Comparison of ENCODE assay signal across 3 cellular contexts in the genomic region with DNA sequence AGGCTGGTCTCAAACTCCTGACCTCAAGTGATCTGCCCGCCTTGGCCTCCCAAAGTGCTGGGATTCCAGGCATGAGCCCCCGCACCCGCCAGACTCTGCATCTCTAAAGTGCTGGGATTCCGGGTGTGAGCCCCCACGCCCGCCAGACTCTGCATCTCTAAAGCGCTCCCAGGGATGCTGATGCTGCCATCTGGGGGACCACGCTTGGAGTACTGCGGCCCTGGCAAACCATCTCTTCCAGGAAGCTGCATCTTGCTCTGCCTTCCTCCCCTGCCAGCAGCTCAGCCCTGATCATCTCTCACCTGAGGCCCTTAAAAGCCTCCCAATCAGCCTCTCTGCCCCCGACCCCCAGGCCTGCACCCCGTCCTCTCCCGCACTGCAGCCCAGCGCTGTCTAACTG.
TF ChIP-seq lines count a peak whose summit lies in the region.

No MANE protein-coding gene starts in this region.

TF ChIP-seq in SK-N-SH, 30 proteins besides CTCF, POLR2A, EP300 and RAD21:
- TF ChIP-seq, protein P1, sequence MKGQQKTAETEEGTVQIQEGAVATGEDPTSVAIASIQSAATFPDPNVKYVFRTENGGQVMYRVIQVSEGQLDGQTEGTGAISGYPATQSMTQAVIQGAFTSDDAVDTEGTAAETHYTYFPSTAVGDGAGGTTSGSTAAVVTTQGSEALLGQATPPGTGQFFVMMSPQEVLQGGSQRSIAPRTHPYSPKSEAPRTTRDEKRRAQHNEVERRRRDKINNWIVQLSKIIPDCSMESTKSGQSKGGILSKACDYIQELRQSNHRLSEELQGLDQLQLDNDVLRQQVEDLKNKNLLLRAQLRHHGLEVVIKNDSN (IDR thresholded peaks at IDR 0.05; ENCODE audit: borderline replicate concordance, low read depth): no peak
- 0 out of 2 replicates have a peak, but pooled peaks have one; percentile 18 for TF ChIP-seq SMC3 (IDR thresholded peaks at IDR 0.05; ENCODE audit: low read depth, low read length)

TF ChIP-seq in SK-N-SH treated with all-trans-retinoic acid at 6 μM for 48 hours, 23 proteins besides CTCF, POLR2A, EP300 and RAD21 (continued from another document):
- TF ChIP-seq, protein P2, sequence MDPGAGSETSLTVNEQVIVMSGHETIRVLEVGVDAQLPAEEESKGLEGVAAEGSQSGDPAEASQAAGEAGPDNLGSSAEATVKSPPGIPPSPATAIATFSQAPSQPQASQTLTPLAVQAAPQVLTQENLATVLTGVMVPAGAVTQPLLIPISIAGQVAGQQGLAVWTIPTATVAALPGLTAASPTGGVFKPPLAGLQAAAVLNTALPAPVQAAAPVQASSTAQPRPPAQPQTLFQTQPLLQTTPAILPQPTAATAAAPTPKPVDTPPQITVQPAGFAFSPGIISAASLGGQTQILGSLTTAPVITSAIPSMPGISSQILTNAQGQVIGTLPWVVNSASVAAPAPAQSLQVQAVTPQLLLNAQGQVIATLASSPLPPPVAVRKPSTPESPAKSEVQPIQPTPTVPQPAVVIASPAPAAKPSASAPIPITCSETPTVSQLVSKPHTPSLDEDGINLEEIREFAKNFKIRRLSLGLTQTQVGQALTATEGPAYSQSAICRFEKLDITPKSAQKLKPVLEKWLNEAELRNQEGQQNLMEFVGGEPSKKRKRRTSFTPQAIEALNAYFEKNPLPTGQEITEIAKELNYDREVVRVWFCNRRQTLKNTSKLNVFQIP (CRISPR knock-in tag; IDR thresholded peaks at IDR 0.05; ENCODE audit: borderline replicate concordance, low read depth): no peak
- TF ChIP-seq ZNF70 (CRISPR knock-in tag; IDR thresholded peaks at IDR 0.05) (no peak), OSR1 (CRISPR knock-in tag; IDR thresholded peaks at IDR 0.05) (no peak), ZNF565 (CRISPR knock-in tag; conservative IDR thresholded peaks at IDR 0.05; ENCODE audit: low read depth) (no peak), TCF4 (CRISPR knock-in tag; IDR thresholded peaks at IDR 0.05; ENCODE audit: borderline replicate concordance) (no peak), ARNTL (CRISPR knock-in tag; IDR thresholded peaks at IDR 0.05; ENCODE audit: borderline replicate concordance, low read depth) (no peak), ZFP3 (CRISPR knock-in tag; IDR thresholded peaks at IDR 0.05) (no peak), BACH2 (CRISPR knock-in tag; IDR thresholded peaks at IDR 0.05; ENCODE audit: borderline replicate concordance) (no peak), ZC3H10 (CRISPR knock-in tag; IDR thresholded peaks at IDR 0.05) (no peak)
- TF ChIP-seq, protein P3, sequence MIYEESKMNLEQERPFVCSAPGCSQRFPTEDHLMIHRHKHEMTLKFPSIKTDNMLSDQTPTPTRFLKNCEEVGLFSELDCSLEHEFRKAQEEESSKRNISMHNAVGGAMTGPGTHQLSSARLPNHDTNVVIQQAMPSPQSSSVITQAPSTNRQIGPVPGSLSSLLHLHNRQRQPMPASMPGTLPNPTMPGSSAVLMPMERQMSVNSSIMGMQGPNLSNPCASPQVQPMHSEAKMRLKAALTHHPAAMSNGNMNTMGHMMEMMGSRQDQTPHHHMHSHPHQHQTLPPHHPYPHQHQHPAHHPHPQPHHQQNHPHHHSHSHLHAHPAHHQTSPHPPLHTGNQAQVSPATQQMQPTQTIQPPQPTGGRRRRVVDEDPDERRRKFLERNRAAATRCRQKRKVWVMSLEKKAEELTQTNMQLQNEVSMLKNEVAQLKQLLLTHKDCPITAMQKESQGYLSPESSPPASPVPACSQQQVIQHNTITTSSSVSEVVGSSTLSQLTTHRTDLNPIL (CRISPR knock-in tag; IDR thresholded peaks at IDR 0.05; ENCODE audit: low read depth): no peak
- TF ChIP-seq, protein P4, sequence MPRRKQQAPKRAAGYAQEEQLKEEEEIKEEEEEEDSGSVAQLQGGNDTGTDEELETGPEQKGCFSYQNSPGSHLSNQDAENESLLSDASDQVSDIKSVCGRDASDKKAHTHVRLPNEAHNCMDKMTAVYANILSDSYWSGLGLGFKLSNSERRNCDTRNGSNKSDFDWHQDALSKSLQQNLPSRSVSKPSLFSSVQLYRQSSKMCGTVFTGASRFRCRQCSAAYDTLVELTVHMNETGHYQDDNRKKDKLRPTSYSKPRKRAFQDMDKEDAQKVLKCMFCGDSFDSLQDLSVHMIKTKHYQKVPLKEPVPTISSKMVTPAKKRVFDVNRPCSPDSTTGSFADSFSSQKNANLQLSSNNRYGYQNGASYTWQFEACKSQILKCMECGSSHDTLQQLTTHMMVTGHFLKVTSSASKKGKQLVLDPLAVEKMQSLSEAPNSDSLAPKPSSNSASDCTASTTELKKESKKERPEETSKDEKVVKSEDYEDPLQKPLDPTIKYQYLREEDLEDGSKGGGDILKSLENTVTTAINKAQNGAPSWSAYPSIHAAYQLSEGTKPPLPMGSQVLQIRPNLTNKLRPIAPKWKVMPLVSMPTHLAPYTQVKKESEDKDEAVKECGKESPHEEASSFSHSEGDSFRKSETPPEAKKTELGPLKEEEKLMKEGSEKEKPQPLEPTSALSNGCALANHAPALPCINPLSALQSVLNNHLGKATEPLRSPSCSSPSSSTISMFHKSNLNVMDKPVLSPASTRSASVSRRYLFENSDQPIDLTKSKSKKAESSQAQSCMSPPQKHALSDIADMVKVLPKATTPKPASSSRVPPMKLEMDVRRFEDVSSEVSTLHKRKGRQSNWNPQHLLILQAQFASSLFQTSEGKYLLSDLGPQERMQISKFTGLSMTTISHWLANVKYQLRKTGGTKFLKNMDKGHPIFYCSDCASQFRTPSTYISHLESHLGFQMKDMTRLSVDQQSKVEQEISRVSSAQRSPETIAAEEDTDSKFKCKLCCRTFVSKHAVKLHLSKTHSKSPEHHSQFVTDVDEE (CRISPR knock-in tag; IDR thresholded peaks at IDR 0.05): no peak
- TF ChIP-seq, protein P5, sequence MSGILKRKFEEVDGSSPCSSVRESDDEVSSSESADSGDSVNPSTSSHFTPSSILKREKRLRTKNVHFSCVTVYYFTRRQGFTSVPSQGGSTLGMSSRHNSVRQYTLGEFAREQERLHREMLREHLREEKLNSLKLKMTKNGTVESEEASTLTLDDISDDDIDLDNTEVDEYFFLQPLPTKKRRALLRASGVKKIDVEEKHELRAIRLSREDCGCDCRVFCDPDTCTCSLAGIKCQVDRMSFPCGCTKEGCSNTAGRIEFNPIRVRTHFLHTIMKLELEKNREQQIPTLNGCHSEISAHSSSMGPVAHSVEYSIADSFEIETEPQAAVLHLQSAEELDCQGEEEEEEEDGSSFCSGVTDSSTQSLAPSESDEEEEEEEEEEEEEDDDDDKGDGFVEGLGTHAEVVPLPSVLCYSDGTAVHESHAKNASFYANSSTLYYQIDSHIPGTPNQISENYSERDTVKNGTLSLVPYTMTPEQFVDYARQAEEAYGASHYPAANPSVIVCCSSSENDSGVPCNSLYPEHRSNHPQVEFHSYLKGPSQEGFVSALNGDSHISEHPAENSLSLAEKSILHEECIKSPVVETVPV (CRISPR knock-in tag; IDR thresholded peaks at IDR 0.05): no peak
TF ChIP-seq in SK-N-SH treated with all-trans-retinoic acid at 6 μM for 48 hours: peak in this region for 0.

TF ChIP-seq in neural cell, 6 proteins besides CTCF, POLR2A, EP300 and RAD21 (continued from another document):
- TF ChIP-seq, protein P6, sequence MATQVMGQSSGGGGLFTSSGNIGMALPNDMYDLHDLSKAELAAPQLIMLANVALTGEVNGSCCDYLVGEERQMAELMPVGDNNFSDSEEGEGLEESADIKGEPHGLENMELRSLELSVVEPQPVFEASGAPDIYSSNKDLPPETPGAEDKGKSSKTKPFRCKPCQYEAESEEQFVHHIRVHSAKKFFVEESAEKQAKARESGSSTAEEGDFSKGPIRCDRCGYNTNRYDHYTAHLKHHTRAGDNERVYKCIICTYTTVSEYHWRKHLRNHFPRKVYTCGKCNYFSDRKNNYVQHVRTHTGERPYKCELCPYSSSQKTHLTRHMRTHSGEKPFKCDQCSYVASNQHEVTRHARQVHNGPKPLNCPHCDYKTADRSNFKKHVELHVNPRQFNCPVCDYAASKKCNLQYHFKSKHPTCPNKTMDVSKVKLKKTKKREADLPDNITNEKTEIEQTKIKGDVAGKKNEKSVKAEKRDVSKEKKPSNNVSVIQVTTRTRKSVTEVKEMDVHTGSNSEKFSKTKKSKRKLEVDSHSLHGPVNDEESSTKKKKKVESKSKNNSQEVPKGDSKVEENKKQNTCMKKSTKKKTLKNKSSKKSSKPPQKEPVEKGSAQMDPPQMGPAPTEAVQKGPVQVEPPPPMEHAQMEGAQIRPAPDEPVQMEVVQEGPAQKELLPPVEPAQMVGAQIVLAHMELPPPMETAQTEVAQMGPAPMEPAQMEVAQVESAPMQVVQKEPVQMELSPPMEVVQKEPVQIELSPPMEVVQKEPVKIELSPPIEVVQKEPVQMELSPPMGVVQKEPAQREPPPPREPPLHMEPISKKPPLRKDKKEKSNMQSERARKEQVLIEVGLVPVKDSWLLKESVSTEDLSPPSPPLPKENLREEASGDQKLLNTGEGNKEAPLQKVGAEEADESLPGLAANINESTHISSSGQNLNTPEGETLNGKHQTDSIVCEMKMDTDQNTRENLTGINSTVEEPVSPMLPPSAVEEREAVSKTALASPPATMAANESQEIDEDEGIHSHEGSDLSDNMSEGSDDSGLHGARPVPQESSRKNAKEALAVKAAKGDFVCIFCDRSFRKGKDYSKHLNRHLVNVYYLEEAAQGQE (IDR thresholded peaks at IDR 0.05; ENCODE audit: borderline replicate concordance): no peak
- TF ChIP-seq EZH2 (IDR thresholded peaks at IDR 0.05; ENCODE audit: borderline replicate concordance, insufficient read depth, low read length, poor library complexity, severe bottlenecking): no peak
